Comparison of ENCODE assay signal across 8 cellular contexts in genomic region chr1:2232916-2233438, GRCh38. TPM values are rescaled to one million over a fixed set of nuclear protein-coding genes. Genes with fewer than 3 reads are reported as not detected.
DNase-seq lines count a peak whose midpoint lies in the region; ATAC-seq and TF ChIP-seq lines count a peak whose summit lies in the region.

No MANE protein-coding gene starts in this region.

- H3K27me3 Mint-ChIP-seq in WTC11 (ENCODE audit: low read depth): no peaks in the 10 kb centered on the region

- H3K79me2 ChIP-seq in DND-41 (ENCODE audit: insufficient read depth, low read length): peaks cover 91% of the 10 kb centered on the region

- H3K4me1 ChIP-seq in DND-41 (ENCODE audit: insufficient read depth, low read length): peaks cover 55% of the 10 kb centered on the region
- H3K4me1 ChIP-seq in psoas muscle: peaks cover 73% of the 10 kb centered on the region

- ATAC-seq in DND-41 (ENCODE audit: insufficient read depth, low read depth) (no peak), WTC11 (no peak), psoas muscle (no peak), GM18909 (IDR thresholded peaks at IDR 0.05; ENCODE audit: poor library complexity, unreplicated experiment) (no peak), GM19324 (IDR thresholded peaks at IDR 0.05; ENCODE audit: low FRiP score, unreplicated experiment) (no peak)

- CTCF ChIA-PET in WTC11 (lab: Charles Lee): interaction anchor here (1.1 to 2.6 kb wide), 4 partner anchors 15 to 79 kb away, joined by 3 to 14 read pairs (median 4); partner anchors contain the start of gene FAAP20
- CTCF ChIA-PET in GM10248 (lab: Yijun Ruan, JAX): interaction anchor here (1.3 to 1.9 kb wide), 3 partner anchors 26 to 83 kb away, joined by 3 to 7 read pairs (median 4); partner anchors contain the start of gene FAAP20

- no peaks in the 10 kb centered on the region for H3K9me3 Mint-ChIP-seq in WTC11

- peaks cover 18% of the 10 kb centered on the region; the same call in 1 of the 2 replicates for H3K36me3 ChIP-seq in DND-41 (ENCODE audit: insufficient read depth, low read length)
- no peaks in the 10 kb centered on the region for H3K36me3 ChIP-seq in psoas muscle (ENCODE audit: insufficient read depth in 1 of 2, low read depth in 1 of 2)

- TF ChIP-seq CTCF in DND-41 (IDR thresholded peaks at IDR 0.05; ENCODE audit: borderline replicate concordance, extremely low read depth, low read length, poor library complexity, severe bottlenecking) (no peak), WTC11 (IDR thresholded peaks at IDR 0.05) (no peak), fibroblast of mammary gland (conservative IDR thresholded peaks at IDR 0.05; ENCODE audit: control insufficient read depth, insufficient read depth, low read depth, low read length) (no peak), psoas muscle (IDR thresholded peaks at IDR 0.05) (no peak), GM10248 (IDR thresholded peaks at IDR 0.05; ENCODE audit: control extremely low read depth, extremely low read depth, low read depth, missing control alignments) (no peak)

- no peak overlapping the region for H3K4me3 ChIP-seq in DND-41 (ENCODE audit: low read depth in 1 of 2, low read length in 2 of 2)
- peak overlapping the region; percentile 60 for H3K4me3 ChIP-seq in fibroblast of mammary gland (ENCODE audit: control insufficient read depth, low read depth, low read length)
- H3K4me3 ChIP-seq in psoas muscle: peak overlapping the region; percentile 71

- WGBS in psoas muscle, 3 donors: 41 to 45% (median 44%) methylated on average over 22 to 23 of the region's 23 CpGs

- H3K27me3 ChIP-seq in DND-41 (ENCODE audit: insufficient read depth, low read length, poor library complexity) (peaks cover 7% of the 10 kb centered on the region), psoas muscle (ENCODE audit: insufficient read depth in 3 of 3, low read length in 2 of 3) (no peaks in the 10 kb centered on the region)

- POLR2A ChIA-PET in WTC11 (lab: Charles Lee): no interaction called here
- POLR2A ChIA-PET in GM10248 (lab: Yijun Ruan, JAX): interaction anchor here (0.6 kb wide), 1 partner anchor 157 kb away, joined by 10 read pairs; no protein-coding TSS in a partner anchor

- peaks cover 92% of the 10 kb centered on the region for H4K20me1 ChIP-seq in DND-41 (ENCODE audit: insufficient read depth, low read length)

- no peak overlapping the region for H3K4me3 Mint-ChIP-seq in WTC11

- no peak overlapping the region for H3K9ac ChIP-seq in DND-41 (ENCODE audit: low read depth, low read length)

- no peak overlapping the region for H2AFZ ChIP-seq in DND-41 (ENCODE audit: low read depth, low read length)

- H3K9me3 ChIP-seq in DND-41 (ENCODE audit: insufficient read depth, low read length, severe bottlenecking) (no peaks in the 10 kb centered on the region), psoas muscle (no peaks in the 10 kb centered on the region)

- no peak for DNase-seq in DND-41
- no peak for DNase-seq in WTC11 (ENCODE audit: low spot score)
- no peak for DNase-seq in fibroblast of mammary gland (ENCODE audit: low read depth)
- DNase-seq in psoas muscle: peak in 1 of 2 donors; percentile 59
- DNase-seq in NCI-H1092 treated with DMSO at 0.1 percent for 48 hours (lab: John Stamatoyannopoulos, UW): no peak
- no peak for DNase-seq in GM10248 (ENCODE audit: extremely low spot score)

- peaks cover 62% of the 10 kb centered on the region for H3K4me1 Mint-ChIP-seq in WTC11

- peak overlapping the region; percentile 80 for H3K27ac Mint-ChIP-seq in WTC11

- intact Hi-C loops in psoas muscle (cut with DNase I): loop anchor here (5.0 to 10.0 kb wide), 2 partner anchors 72 to 84 kb away; no protein-coding TSS in a partner anchor

- H3K36me3 Mint-ChIP-seq in WTC11: no peaks in the 10 kb centered on the region

- H3K27ac ChIP-seq in DND-41 (ENCODE audit: low read length) (no peak overlapping the region), psoas muscle (peak overlapping the region; percentile 89)

- H3K4me2 ChIP-seq in DND-41 (ENCODE audit: insufficient read depth, low read length): peak overlapping the region; percentile 78; the same call in 1 of the 2 replicates

TF ChIP-seq in WTC11, 78 proteins besides CTCF, POLR2A, EP300 and RAD21:
- TF ChIP-seq GRHL2 (CRISPR knock-in tag; IDR thresholded peaks at IDR 0.05; ENCODE audit: insufficient replicate concordance, severe bottlenecking): no peak
- TF ChIP-seq GABPB1 (CRISPR knock-in tag; IDR thresholded peaks at IDR 0.05): peak; percentile 0; the same call in 1 of the 2 replicates

RNA-seq across cellular contexts. Expression of gene SKI, which starts 4.9 kb away (rescaled TPM):
- 75.5 to 88.6 TPM (median 75.6 TPM) in 3 replicates for total RNA-seq in WTC11 (2021)
- total RNA-seq in psoas muscle: 10 to 100 TPM; 21.4 to 32.1 (median 30.3) TPM
- polyA plus RNA-seq in psoas muscle: 10 to 100 TPM in 2 of 3 donors, 1 to 10 TPM in 1; 7.7 to 20.9 (median 18.3) TPM

RNA-seq across cellular contexts. Expression of gene FAAP20, which starts 38.4 kb away (rescaled TPM):
- total RNA-seq in WTC11 (2021) (133 to 151 TPM (median 150 TPM) in 3 replicates), psoas muscle (10 to 100 TPM; 17.8 to 26.3 (median 19.4) TPM)
- polyA plus RNA-seq in psoas muscle: 10 to 100 TPM; 22.1 to 48.1 (median 28.2) TPM

Comparison
In these comparisons a context has a peak if more than half of its experiments do, and no peak if none do; other contexts are left out.
1. H3K4me3 ChIP-seq: peak in fibroblast of mammary gland (single experiment) and psoas muscle (single experiment); none in DND-41 (0 of 2).